23 cellular contexts compared by ENCODE assay signal in the genomic region with DNA sequence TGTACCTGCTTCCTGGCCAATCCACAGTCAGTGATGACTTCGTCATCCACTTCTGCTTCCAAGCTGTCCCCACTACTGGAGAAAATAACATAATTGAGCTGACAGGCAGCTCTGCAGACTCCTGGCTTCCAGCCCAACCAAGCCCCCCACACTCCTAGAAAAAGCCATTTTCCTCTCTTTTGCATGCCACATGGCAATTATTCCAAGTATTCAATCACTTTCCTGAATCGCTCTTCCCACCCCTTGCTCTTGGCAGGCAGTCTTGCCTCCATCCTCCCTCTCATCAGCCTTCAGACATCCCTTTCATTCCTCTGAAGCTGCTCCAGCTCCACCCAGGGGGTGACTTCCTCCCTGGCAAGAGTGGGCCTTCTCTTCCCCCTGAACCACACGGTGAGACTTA. TPM values are rescaled to one million over a fixed set of nuclear protein-coding genes. Genes with fewer than 3 reads are reported as not detected.
DNase-seq lines count a peak whose midpoint lies in the region; ATAC-seq, FAIRE-seq and TF ChIP-seq lines count a peak whose summit lies in the region.
"Had no signal": no experiment of that assay in that cellular context is flagged by ENCODE, and none has a peak within 500 bp of the region (broad histone marks: within the 10 kb centered on the region; RNA-seq: fewer than 3 reads in every experiment).

No MANE protein-coding gene starts in this region.

- DNase-seq in GM12891 (ENCODE audit: insufficient read length, low spot score) (no peak), NCI-H2081 (lab: John Stamatoyannopoulos, UW) (peak; percentile 67 to 84), astrocyte of the hippocampus (ENCODE audit: low read depth, low spot score) (peak; percentile 63), neural crest cell (ENCODE audit: low read depth, low spot score) (no peak), iPS-NIHi11 (ENCODE audit: low spot score) (no peak), tibial nerve (ENCODE audit: low spot score in 2 of 2) (no peak)
- DNase-seq: activated CD8-positive, alpha-beta memory T cell treated with anti-CD3 and anti-CD28 coated beads for 24 hours; activated T-cell treated with anti-CD3 and anti-CD28 coated beads, Interleukin-2, amount 50 U/mL, for 72 hours; brain microvascular endothelial cell; kidney; mammary epithelial cell; naive thymus-derived CD4-positive, alpha-beta T cell; NCI-H187 treated with DMSO at 0.1 percent for 48 hours; NCI-H526 treated with DMSO at 0.1 percent for 48 hours; PC-3; T-helper 2 cell; thyroid gland had no signal

- no peak for TF ChIP-seq CTCF in neural crest cell (conservative IDR thresholded peaks at IDR 0.05)
- no peak for TF ChIP-seq CTCF in tibial nerve (IDR thresholded peaks at IDR 0.05)

- no peaks in the 10 kb centered on the region for H3K4me1 Mint-ChIP-seq in neural crest cell
- H3K4me1 Mint-ChIP-seq: activated naive CD4-positive, alpha-beta T cell treated with anti-CD3 and anti-CD28 coated beads, Interleukin-2, amount 50 U/mL, for 24 hours; stimulated activated memory B cell treated with anti-CD40 and anti-IgM and Interleukin-4, amounts not matched to agents 10 μg/mL and 1 μg/mL and 100 μg/mL, for 72 hours had no signal

- H3K36me3 Mint-ChIP-seq in neural crest cell (ENCODE audit: low read depth): no peaks in the 10 kb centered on the region
- H3K36me3 Mint-ChIP-seq: activated naive CD4-positive, alpha-beta T cell treated with anti-CD3 and anti-CD28 coated beads, Interleukin-2, amount 50 U/mL, for 24 hours; naive thymus-derived CD4-positive, alpha-beta T cell; stimulated activated memory B cell treated with anti-CD40 and anti-IgM and Interleukin-4, amounts not matched to agents 10 μg/mL and 1 μg/mL and 100 μg/mL, for 72 hours had no signal

- TF ChIP-seq EP300 in tibial nerve (IDR thresholded peaks at IDR 0.05): no peak

- TF ChIP-seq POLR2A in GM12891 (IDR thresholded peaks at IDR 0.05; ENCODE audit: low read depth, low read length) (no peak), tibial nerve (IDR thresholded peaks at IDR 0.05) (no peak)

- WGBS in tibial nerve, 2 donors: 17 to 22% methylated on average over 3 of the region's 3 CpGs

- H3K4me1 ChIP-seq in tibial nerve: no peaks in the 10 kb centered on the region
- H3K4me1 ChIP-seq: thyroid gland had no signal

- no peaks in the 10 kb centered on the region for H3K36me3 ChIP-seq in tibial nerve
- H3K36me3 ChIP-seq: brain microvascular endothelial cell, thyroid gland had no signal

- FAIRE-seq in GM12891 (lab: Jason Lieb, UNC): peak; percentile 13
- FAIRE-seq: HepG2, kidney had no signal

- H3K9me3 ChIP-seq in tibial nerve: no peaks in the 10 kb centered on the region
- H3K9me3 ChIP-seq: thyroid gland had no signal

- H3K27ac Mint-ChIP-seq in neural crest cell (ENCODE audit: unreplicated experiment): peak overlapping the region; percentile 9
- H3K27ac Mint-ChIP-seq: activated naive CD4-positive, alpha-beta T cell treated with anti-CD3 and anti-CD28 coated beads, Interleukin-2, amount 50 U/mL, for 24 hours; activated T-cell treated with anti-CD3 and anti-CD28 coated beads, Interleukin-2, amount 50 U/mL, for 72 hours; dendritic cell treated with granulocyte-macrophage colony-stimulating factor and Interleukin-4, amounts not matched to agents 40 ng/mL and 50 ng/mL, for 4 days; stimulated activated memory B cell treated with anti-CD40 and anti-IgM and Interleukin-4, amounts not matched to agents 10 μg/mL and 1 μg/mL and 100 μg/mL, for 72 hours had no signal

- H3K4me3 ChIP-seq in tibial nerve: no peak overlapping the region
- H3K4me3 ChIP-seq: thyroid gland had no signal

- no peaks in the 10 kb centered on the region for H3K27me3 ChIP-seq in tibial nerve
- H3K27me3 ChIP-seq: brain microvascular endothelial cell, thyroid gland had no signal

- H3K27ac ChIP-seq in tibial nerve: no peak overlapping the region
- H3K27ac ChIP-seq: brain microvascular endothelial cell, thyroid gland had no signal

- no peak overlapping the region for H3K4me3 Mint-ChIP-seq in neural crest cell
- H3K4me3 Mint-ChIP-seq: activated naive CD4-positive, alpha-beta T cell treated with anti-CD3 and anti-CD28 coated beads, Interleukin-2, amount 50 U/mL, for 24 hours; activated T-cell treated with anti-CD3 and anti-CD28 coated beads, Interleukin-2, amount 50 U/mL, for 72 hours; dendritic cell treated with granulocyte-macrophage colony-stimulating factor and Interleukin-4, amounts not matched to agents 40 ng/mL and 50 ng/mL, for 4 days; naive thymus-derived CD4-positive, alpha-beta T cell; stimulated activated memory B cell treated with anti-CD40 and anti-IgM and Interleukin-4, amounts not matched to agents 10 μg/mL and 1 μg/mL and 100 μg/mL, for 72 hours had no signal

- H3K27me3 Mint-ChIP-seq in neural crest cell (ENCODE audit: low read depth): no peaks in the 10 kb centered on the region

- no peak for ATAC-seq in GM19023 (IDR thresholded peaks at IDR 0.05; ENCODE audit: unreplicated experiment)
- ATAC-seq: activated T-cell treated with anti-CD3 and anti-CD28 coated beads, Interleukin-2, amount 50 U/mL, for 72 hours; HepG2; naive thymus-derived CD4-positive, alpha-beta T cell; PC-3; stimulated activated memory B cell treated with anti-CD40 and anti-IgM and Interleukin-4, amounts not matched to agents 10 μg/mL and 1 μg/mL and 100 μg/mL, for 72 hours had no signal

- no peaks in the 10 kb centered on the region for H3K9me3 Mint-ChIP-seq in neural crest cell
- H3K9me3 Mint-ChIP-seq: activated naive CD4-positive, alpha-beta T cell treated with anti-CD3 and anti-CD28 coated beads, Interleukin-2, amount 50 U/mL, for 24 hours; dendritic cell treated with granulocyte-macrophage colony-stimulating factor and Interleukin-4, amounts not matched to agents 40 ng/mL and 50 ng/mL, for 4 days; stimulated activated memory B cell treated with anti-CD40 and anti-IgM and Interleukin-4, amounts not matched to agents 10 μg/mL and 1 μg/mL and 100 μg/mL, for 72 hours had no signal

TF ChIP-seq in GM12891, 5 proteins besides CTCF, POLR2A, EP300 and RAD21:
- no peak for TF ChIP-seq SPI1 (IDR thresholded peaks at IDR 0.05; ENCODE audit: low read depth, low read length)
- no peak for TF ChIP-seq POLR2AphosphoS5 (IDR thresholded peaks at IDR 0.05; ENCODE audit: low read depth, low read length)
- TF ChIP-seq PAX5 (IDR thresholded peaks at IDR 0.05; ENCODE audit: insufficient read depth, low read length, severe bottlenecking): no peak
- TF ChIP-seq POU2F2 (IDR thresholded peaks at IDR 0.05; ENCODE audit: low read depth, low read length): no peak
- no peak for TF ChIP-seq TAF1 (IDR thresholded peaks at IDR 0.05; ENCODE audit: low read depth, low read length)

RNA-seq across cellular contexts. Expression of a gene that starts 14.3 kb away (rescaled TPM):
- 0.04 TPM for polyA plus RNA-seq in GM12891 (2012; ENCODE audit: low read depth, missing spikeins)
- 0.79 and 2.7 TPM in 2 replicates for total RNA-seq in neural crest cell
- not detected for total RNA-seq in tibial nerve
- total RNA-seq: fibroblast of villous mesenchyme, mammary epithelial cell had no signal
- polyA plus RNA-seq: naive thymus-derived CD4-positive, alpha-beta T cell had no signal

Comparison
In these comparisons a context has a peak if more than half of its experiments do, and no peak if none do; other contexts are left out.
1. DNase-seq: peak in NCI-H2081 (2 of 2) and astrocyte of the hippocampus (single experiment); none in GM12891 (single experiment), neural crest cell (single experiment), iPS-NIHi11 (single experiment) and tibial nerve (0 of 2).